Comparison of ENCODE assay signal across 1 cellular context in genomic region chr10:25016349-25017246, GRCh38.
TF ChIP-seq lines count a peak whose summit lies in the region.

TSS of gene THNSL1 (plus strand) at chr10:25016612. CDS start at chr10:25023224, 6,612 bp downstream.

TF ChIP-seq in HepG2, 621 proteins besides CTCF, POLR2A, EP300 and RAD21 (continued from another document and continues in another):
- TF ChIP-seq ZNF574 (CRISPR knock-in tag; IDR thresholded peaks at IDR 0.05) (peak; percentile 85), E2F5 (CRISPR knock-in tag; conservative IDR thresholded peaks at IDR 0.05) (peak; percentile 56; the same call in 1 of the 2 replicates), DMAP1 (CRISPR knock-in tag; IDR thresholded peaks at IDR 0.05) (peak; percentile 99), NFKBIZ (CRISPR knock-in tag; IDR thresholded peaks at IDR 0.05) (no peak), ZBTB26 (CRISPR knock-in tag; IDR thresholded peaks at IDR 0.05; ENCODE audit: borderline replicate concordance) (peak; percentile 73), ZNF138 (CRISPR knock-in tag; IDR thresholded peaks at IDR 0.05; ENCODE audit: low read depth) (0 out of 2 replicates have a peak, but pooled peaks have one; percentile 88), PAXIP1 (CRISPR knock-in tag; conservative IDR thresholded peaks at IDR 0.05) (peak; percentile 77), ZNF772 (CRISPR knock-in tag; IDR thresholded peaks at IDR 0.05) (no peak), ZHX2 (IDR thresholded peaks at IDR 0.05; ENCODE audit: low read depth) (no peak), ZHX2 (CRISPR knock-in tag; IDR thresholded peaks at IDR 0.05; ENCODE audit: borderline replicate concordance) (peak; percentile 98), MBD4 (IDR thresholded peaks at IDR 0.05; ENCODE audit: borderline replicate concordance, low read length) (0 out of 2 replicates have a peak, but pooled peaks have one; percentile 69), ZNF713 (CRISPR knock-in tag; IDR thresholded peaks at IDR 0.05) (0 out of 2 replicates have a peak, but pooled peaks have one; percentile 23), ZC3H4 (CRISPR knock-in tag; IDR thresholded peaks at IDR 0.05; ENCODE audit: borderline replicate concordance) (peak; percentile 76; the same call in 1 of the 2 replicates), MTA1 (CRISPR knock-in tag; IDR thresholded peaks at IDR 0.05; ENCODE audit: borderline replicate concordance) (peak; percentile 64; the same call in 1 of the 2 replicates), GZF1 (CRISPR knock-in tag; IDR thresholded peaks at IDR 0.05) (peak; percentile 66), MXD3 (CRISPR knock-in tag; IDR thresholded peaks at IDR 0.05) (peak; percentile 98), AKNA (CRISPR knock-in tag; IDR thresholded peaks at IDR 0.05; ENCODE audit: borderline replicate concordance) (no peak; the same call in 1 of the 2 replicates), MXI1 (IDR thresholded peaks at IDR 0.05; ENCODE audit: borderline replicate concordance, low read depth, low read length) (peak; percentile 82; the same call in 2 of the 3 replicates)
- TF ChIP-seq, protein P1, sequence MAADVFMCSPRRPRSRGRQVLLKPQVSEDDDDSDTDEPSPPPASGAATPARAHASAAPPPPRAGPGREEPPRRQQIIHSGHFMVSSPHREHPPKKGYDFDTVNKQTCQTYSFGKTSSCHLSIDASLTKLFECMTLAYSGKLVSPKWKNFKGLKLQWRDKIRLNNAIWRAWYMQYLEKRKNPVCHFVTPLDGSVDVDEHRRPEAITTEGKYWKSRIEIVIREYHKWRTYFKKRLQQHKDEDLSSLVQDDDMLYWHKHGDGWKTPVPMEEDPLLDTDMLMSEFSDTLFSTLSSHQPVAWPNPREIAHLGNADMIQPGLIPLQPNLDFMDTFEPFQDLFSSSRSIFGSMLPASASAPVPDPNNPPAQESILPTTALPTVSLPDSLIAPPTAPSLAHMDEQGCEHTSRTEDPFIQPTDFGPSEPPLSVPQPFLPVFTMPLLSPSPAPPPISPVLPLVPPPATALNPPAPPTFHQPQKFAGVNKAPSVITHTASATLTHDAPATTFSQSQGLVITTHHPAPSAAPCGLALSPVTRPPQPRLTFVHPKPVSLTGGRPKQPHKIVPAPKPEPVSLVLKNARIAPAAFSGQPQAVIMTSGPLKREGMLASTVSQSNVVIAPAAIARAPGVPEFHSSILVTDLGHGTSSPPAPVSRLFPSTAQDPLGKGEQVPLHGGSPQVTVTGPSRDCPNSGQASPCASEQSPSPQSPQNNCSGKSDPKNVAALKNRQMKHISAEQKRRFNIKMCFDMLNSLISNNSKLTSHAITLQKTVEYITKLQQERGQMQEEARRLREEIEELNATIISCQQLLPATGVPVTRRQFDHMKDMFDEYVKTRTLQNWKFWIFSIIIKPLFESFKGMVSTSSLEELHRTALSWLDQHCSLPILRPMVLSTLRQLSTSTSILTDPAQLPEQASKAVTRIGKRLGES (CRISPR knock-in tag; IDR thresholded peaks at IDR 0.05; ENCODE audit: borderline replicate concordance): peak; percentile 86
- TF ChIP-seq, protein P2, sequence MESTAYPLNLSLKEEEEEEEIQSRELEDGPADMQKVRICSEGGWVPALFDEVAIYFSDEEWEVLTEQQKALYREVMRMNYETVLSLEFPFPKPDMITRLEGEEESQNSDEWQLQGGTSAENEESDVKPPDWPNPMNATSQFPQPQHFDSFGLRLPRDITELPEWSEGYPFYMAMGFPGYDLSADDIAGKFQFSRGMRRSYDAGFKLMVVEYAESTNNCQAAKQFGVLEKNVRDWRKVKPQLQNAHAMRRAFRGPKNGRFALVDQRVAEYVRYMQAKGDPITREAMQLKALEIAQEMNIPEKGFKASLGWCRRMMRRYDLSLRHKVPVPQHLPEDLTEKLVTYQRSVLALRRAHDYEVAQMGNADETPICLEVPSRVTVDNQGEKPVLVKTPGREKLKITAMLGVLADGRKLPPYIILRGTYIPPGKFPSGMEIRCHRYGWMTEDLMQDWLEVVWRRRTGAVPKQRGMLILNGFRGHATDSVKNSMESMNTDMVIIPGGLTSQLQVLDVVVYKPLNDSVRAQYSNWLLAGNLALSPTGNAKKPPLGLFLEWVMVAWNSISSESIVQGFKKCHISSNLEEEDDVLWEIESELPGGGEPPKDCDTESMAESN (CRISPR knock-in tag; conservative IDR thresholded peaks at IDR 0.05): peak; percentile 86; the same call in 1 of the 2 replicates
